In genomic region chr2:25400576-25401241, GRCh38 we compare ENCODE assay signal across 21 cellular contexts. TPM values are rescaled to one million over a fixed set of nuclear protein-coding genes. Genes with fewer than 3 reads are reported as not detected.
A peak's percentile ranks its signal among the peaks of the same experiment; 100 is the strongest.
DNase-seq lines count a peak whose midpoint lies in the region; ATAC-seq, FAIRE-seq and TF ChIP-seq lines count a peak whose summit lies in the region.
"Had no signal": no experiment of that assay in that cellular context is flagged by ENCODE, and none has a peak within 500 bp of the region (broad histone marks: within the 10 kb centered on the region; RNA-seq: fewer than 3 reads in every experiment).

No MANE protein-coding gene starts in this region.

- H3K4me1 ChIP-seq in mesenchymal stem cell (ENCODE audit: control insufficient read depth, insufficient read depth, low read depth, low read length) (no peaks in the 10 kb centered on the region), uterus (no peaks in the 10 kb centered on the region)
- H3K4me1 ChIP-seq: colonic mucosa, suprapubic skin had no signal

- no peak overlapping the region for H2BK5ac ChIP-seq in mesenchymal stem cell (ENCODE audit: low read depth, low read length, poor library complexity, severe bottlenecking)

- H2AK5ac ChIP-seq in mesenchymal stem cell (ENCODE audit: low read length, severe bottlenecking): no peak overlapping the region

- no peak overlapping the region for H2AFZ ChIP-seq in mesenchymal stem cell (ENCODE audit: low read depth, low read length)

- WGBS in mesenchymal stem cell: 67% methylated on average over 3 of the region's 3 CpGs

- no peak overlapping the region for H2BK120ac ChIP-seq in mesenchymal stem cell (ENCODE audit: low read depth, low read length)

- H3K14ac ChIP-seq in mesenchymal stem cell (ENCODE audit: low read length in 2 of 2): no peak overlapping the region

- H4K8ac ChIP-seq in mesenchymal stem cell (ENCODE audit: low read length): no peak overlapping the region

- H3K9me3 ChIP-seq in WERI-Rb-1 (ENCODE audit: severe bottlenecking): no peaks in the 10 kb centered on the region
- H3K9me3 ChIP-seq in mesenchymal stem cell (ENCODE audit: control insufficient read depth, low read length): no peaks in the 10 kb centered on the region
- no peaks in the 10 kb centered on the region for H3K9me3 ChIP-seq in uterus
- H3K9me3 ChIP-seq: BE2C, colonic mucosa, MG63, spleen, suprapubic skin had no signal

- H3K27ac ChIP-seq in WERI-Rb-1 (peak overlapping the region; percentile 30), mesenchymal stem cell (ENCODE audit: low read length, poor library complexity, severe bottlenecking) (no peak overlapping the region), uterus (no peak overlapping the region)
- H3K27ac ChIP-seq: colonic mucosa, suprapubic skin had no signal

- H3K4me3 ChIP-seq in WERI-Rb-1 (ENCODE audit: low read depth, low read length): no peak overlapping the region
- H3K4me3 ChIP-seq in mesenchymal stem cell (ENCODE audit: insufficient read depth in 1 of 2, low read depth in 1 of 2, low read length in 2 of 2): no peak overlapping the region
- no peak overlapping the region for H3K4me3 ChIP-seq in uterus
- H3K4me3 ChIP-seq: colonic mucosa, MG63, suprapubic skin had no signal

- H3K79me1 ChIP-seq in mesenchymal stem cell (replicated peaks; ENCODE audit: low read length, poor library complexity, severe bottlenecking): no peaks in the 10 kb centered on the region

- H3K27me3 ChIP-seq in WERI-Rb-1 (ENCODE audit: insufficient read depth, low read depth, severe bottlenecking): no peaks in the 10 kb centered on the region
- no peaks in the 10 kb centered on the region for H3K27me3 ChIP-seq in mesenchymal stem cell (ENCODE audit: control insufficient read depth in 1 of 2, insufficient read depth in 1 of 2, low read length in 2 of 2)
- H3K27me3 ChIP-seq in uterus: no peaks in the 10 kb centered on the region
- H3K27me3 ChIP-seq: BE2C, colonic mucosa, MG63, spleen, suprapubic skin had no signal

- H3K4me2 ChIP-seq in mesenchymal stem cell (ENCODE audit: low read length, poor library complexity, severe bottlenecking): no peak overlapping the region

- no peak overlapping the region for H3K23ac ChIP-seq in mesenchymal stem cell (ENCODE audit: low read length in 2 of 2)

- peak overlapping the region in 1 of 2 experiments; percentile 21 for H3K18ac ChIP-seq in mesenchymal stem cell (ENCODE audit: low read depth in 1 of 2, low read length in 2 of 2)

- peak; percentile 65 for FAIRE-seq in GM18507 (lab: Jason Lieb, UNC)
- FAIRE-seq: endometrium, H54, kidney had no signal

- no peak overlapping the region for H2BK15ac ChIP-seq in mesenchymal stem cell (ENCODE audit: low read depth, poor library complexity, severe bottlenecking)

- no peak overlapping the region for H3K4ac ChIP-seq in mesenchymal stem cell (ENCODE audit: low read depth in 1 of 2, low read length in 2 of 2)

- H3K36me3 ChIP-seq in WERI-Rb-1 (no peaks in the 10 kb centered on the region; the same call in 1 of the 2 replicates), mesenchymal stem cell (ENCODE audit: control insufficient read depth in 1 of 2, insufficient read depth in 2 of 2, low read depth in 1 of 2, low read length in 2 of 2) (no peaks in the 10 kb centered on the region), uterus (no peaks in the 10 kb centered on the region)
- H3K36me3 ChIP-seq: BE2C, colonic mucosa, MG63, spleen, suprapubic skin had no signal

- ATAC-seq in GM19328 (IDR thresholded peaks at IDR 0.05; ENCODE audit: unreplicated experiment): no peak

- peak; percentile 69 for DNase-seq in NCI-H1092 treated with DMSO at 0.1 percent for 48 hours (lab: John Stamatoyannopoulos, UW)
- DNase-seq in NCI-H1092 (lab: John Stamatoyannopoulos, UW): no peak
- no peak for DNase-seq in GM18507 (ENCODE audit: extremely low spot score, insufficient read length, low read depth)
- no peak for DNase-seq in WERI-Rb-1
- no peak for DNase-seq in mesenchymal stem cell
- no peak for DNase-seq in GM10248 (ENCODE audit: extremely low spot score)
- no peak for DNase-seq in uterus
- DNase-seq: 8988T; activated naive CD4-positive, alpha-beta T cell treated with anti-CD3 and anti-CD28 coated beads, Interleukin-2, amount 50 U/mL, for 16 hours; activated T-cell treated with anti-CD3 and anti-CD28 coated beads, Interleukin-2, amount 50 U/mL, for 1 hour; BE2C; colonic mucosa; hypothalamus; MG63; RPMI8226; spleen had no signal

- intact Hi-C loops in uterus (cut with DNase I; ENCODE audit: low total_unique reads): no loop called here

- TF ChIP-seq CTCF in WERI-Rb-1 (IDR thresholded peaks at IDR 0.05; ENCODE audit: low read depth, low read length) (no peak), GM10248 (IDR thresholded peaks at IDR 0.05; ENCODE audit: control extremely low read depth, extremely low read depth, low read depth, missing control alignments) (no peak), uterus (IDR thresholded peaks at IDR 0.05) (no peak)

- no peak overlapping the region for H2BK12ac ChIP-seq in mesenchymal stem cell (ENCODE audit: low read length in 2 of 2)

- H3K9ac ChIP-seq in mesenchymal stem cell (ENCODE audit: low read length): no peak overlapping the region

- POLR2A ChIA-PET in GM10248 (lab: Yijun Ruan, JAX): no interaction called here

- CTCF ChIA-PET in GM10248 (lab: Yijun Ruan, JAX): interaction anchor here (0.7 to 1.4 kb wide), 7 partner anchors 11 to 58 kb away, joined by 3 to 10 read pairs (median 5); no protein-coding TSS in a partner anchor

- peak overlapping the region; percentile 27 for H4K91ac ChIP-seq in mesenchymal stem cell (ENCODE audit: low read length)

- TF ChIP-seq POLR2A in uterus (IDR thresholded peaks at IDR 0.05): no peak

RNA-seq across cellular contexts. Expression of gene DNMT3A, which starts 59.0 kb away (rescaled TPM):
- polyA plus RNA-seq in mesenchymal stem cell (2013, experiment 1 of 2): 10.8 TPM
- 10.1 TPM for polyA plus RNA-seq in mesenchymal stem cell (2013, experiment 2 of 2)
- total RNA-seq in uterus: 10 to 100 TPM in 3 of 4 donors, 1 to 10 TPM in 1; 2.3 to 95.8 (median 29.9) TPM
